ENCODE assay signal across 22 cellular contexts in the genomic region with DNA sequence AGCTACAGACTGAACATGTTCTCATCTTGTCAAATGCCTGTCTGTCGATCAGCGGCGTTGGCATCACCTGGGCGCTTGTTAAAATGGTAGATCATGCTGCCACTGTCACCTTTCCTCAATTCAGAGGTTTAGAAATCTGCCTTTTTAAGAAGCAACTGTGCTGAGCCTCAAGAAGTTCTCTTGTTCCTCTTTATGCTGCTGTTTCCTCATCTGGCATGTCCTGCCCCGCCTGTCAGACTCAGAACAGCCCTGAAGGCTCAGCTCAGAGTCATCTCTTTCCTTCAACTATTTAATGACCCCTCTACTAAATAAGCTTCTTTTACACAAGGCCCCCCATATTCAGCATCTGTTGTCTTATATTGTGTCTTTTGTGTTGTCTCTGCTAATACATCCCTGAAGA.
"Had no signal": no experiment of that assay in that cellular context is flagged by ENCODE, and none has a peak within 500 bp of the region (broad histone marks: within the 10 kb centered on the region; RNA-seq: fewer than 3 reads in every experiment).

No MANE protein-coding gene starts in this region.

- H3K27me3 ChIP-seq: right lobe of liver, tibial nerve had no signal

- H3K4me3 Mint-ChIP-seq: activated CD4-positive, alpha-beta memory T cell treated with anti-CD3 and anti-CD28 coated beads for 36 hours; activated naive CD4-positive, alpha-beta T cell treated with anti-CD3 and anti-CD28 coated beads, Interleukin-2, amount 10 ng/mL, durations not matched to agents 7 days and 5 days; activated naive CD8-positive, alpha-beta T cell treated with anti-CD3 and anti-CD28 coated beads, Interleukin-2, amount 50 U/mL, for 24 hours; brain; immature natural killer cell; naive thymus-derived CD4-positive, alpha-beta T cell; neural crest cell; stimulated activated effector memory CD8-positive, alpha-beta T cell treated with anti-CD3 and anti-CD28 coated beads, Interleukin-12 subunit alpha, Interleukin-12 subunit beta, amount 100 ng/mL, for 72 hours; stimulated activated naive CD8-positive, alpha-beta T cell treated with anti-CD3 and anti-CD28 coated beads, Interleukin-15, amount 100 ng/mL, for 72 hours had no signal

- H3K4me1 ChIP-seq: right lobe of liver, tibial nerve had no signal

- H3K27ac ChIP-seq: left ventricle myocardium inferior, right lobe of liver, tibial nerve had no signal

- H3K36me3 Mint-ChIP-seq: activated CD4-positive, alpha-beta memory T cell treated with anti-CD3 and anti-CD28 coated beads for 36 hours; activated naive CD4-positive, alpha-beta T cell treated with anti-CD3 and anti-CD28 coated beads, Interleukin-2, amount 10 ng/mL, durations not matched to agents 7 days and 5 days; brain; immature natural killer cell; naive thymus-derived CD4-positive, alpha-beta T cell; stimulated activated effector memory CD8-positive, alpha-beta T cell treated with anti-CD3 and anti-CD28 coated beads, Interleukin-12 subunit alpha, Interleukin-12 subunit beta, amount 100 ng/mL, for 72 hours had no signal

- H3K9me3 ChIP-seq: right lobe of liver, tibial nerve had no signal

- H3K4me1 Mint-ChIP-seq: activated naive CD4-positive, alpha-beta T cell treated with anti-CD3 and anti-CD28 coated beads, Interleukin-2, amount 10 ng/mL, durations not matched to agents 7 days and 5 days; brain; immature natural killer cell; neural crest cell; stimulated activated naive CD8-positive, alpha-beta T cell treated with anti-CD3 and anti-CD28 coated beads, Interleukin-15, amount 100 ng/mL, for 72 hours had no signal

- DNase-seq: activated CD4-positive, alpha-beta memory T cell treated with anti-CD3 and anti-CD28 coated beads for 36 hours; activated CD4-positive, alpha-beta T cell treated with anti-CD3 and anti-CD28 coated beads for 4 hours; activated CD4-positive, CD25-positive, alpha-beta regulatory T cell; activated naive CD4-positive, alpha-beta T cell treated with anti-CD3 and anti-CD28 coated beads, Interleukin-2, amount 10 ng/mL, durations not matched to agents 7 days and 5 days; activated naive CD8-positive, alpha-beta T cell treated with anti-CD3 and anti-CD28 coated beads, Interleukin-2, amount 50 U/mL, for 24 hours; activated T-cell treated with anti-CD3 and anti-CD28 coated beads, Interleukin-2, amount 50 U/mL, for 48 hours; aorta; central memory CD4-positive, alpha-beta T cell; effector memory CD4-positive, alpha-beta T cell; foreskin melanocyte; immature natural killer cell; left ventricle myocardium inferior; naive thymus-derived CD4-positive, alpha-beta T cell; occipital lobe; right lobe of liver; small intestine; stimulated activated CD4-positive, alpha-beta T cell treated with anti-CD3 and anti-CD28 coated beads, Interleukin-2, amount 100 ng/mL, for 24 hours; stimulated activated naive CD8-positive, alpha-beta T cell treated with anti-CD3 and anti-CD28 coated beads, Interleukin-15, amount 100 ng/mL, for 72 hours had no signal

- H3K27me3 Mint-ChIP-seq: activated CD4-positive, alpha-beta memory T cell treated with anti-CD3 and anti-CD28 coated beads for 36 hours; activated naive CD4-positive, alpha-beta T cell treated with anti-CD3 and anti-CD28 coated beads, Interleukin-2, amount 10 ng/mL, durations not matched to agents 7 days and 5 days; activated naive CD8-positive, alpha-beta T cell treated with anti-CD3 and anti-CD28 coated beads, Interleukin-2, amount 50 U/mL, for 24 hours; brain; stimulated activated naive CD8-positive, alpha-beta T cell treated with anti-CD3 and anti-CD28 coated beads, Interleukin-15, amount 100 ng/mL, for 72 hours had no signal

- H3K9me3 Mint-ChIP-seq: activated CD4-positive, alpha-beta memory T cell treated with anti-CD3 and anti-CD28 coated beads for 36 hours; activated naive CD4-positive, alpha-beta T cell treated with anti-CD3 and anti-CD28 coated beads, Interleukin-2, amount 10 ng/mL, durations not matched to agents 7 days and 5 days; activated naive CD8-positive, alpha-beta T cell treated with anti-CD3 and anti-CD28 coated beads, Interleukin-2, amount 50 U/mL, for 24 hours had no signal

- H3K27ac Mint-ChIP-seq: activated CD4-positive, alpha-beta memory T cell treated with anti-CD3 and anti-CD28 coated beads for 36 hours; activated naive CD4-positive, alpha-beta T cell treated with anti-CD3 and anti-CD28 coated beads, Interleukin-2, amount 10 ng/mL, durations not matched to agents 7 days and 5 days; activated naive CD8-positive, alpha-beta T cell treated with anti-CD3 and anti-CD28 coated beads, Interleukin-2, amount 50 U/mL, for 24 hours; immature natural killer cell; naive thymus-derived CD4-positive, alpha-beta T cell; stimulated activated effector memory CD8-positive, alpha-beta T cell treated with anti-CD3 and anti-CD28 coated beads, Interleukin-12 subunit alpha, Interleukin-12 subunit beta, amount 100 ng/mL, for 72 hours; stimulated activated naive CD8-positive, alpha-beta T cell treated with anti-CD3 and anti-CD28 coated beads, Interleukin-15, amount 100 ng/mL, for 72 hours had no signal

- H3K36me3 ChIP-seq: left ventricle myocardium inferior, right lobe of liver, tibial nerve had no signal

- H3K4me3 ChIP-seq: left ventricle myocardium inferior, right lobe of liver, tibial nerve had no signal
